ENCODE assay signal across 1 cellular context in the genomic region with DNA sequence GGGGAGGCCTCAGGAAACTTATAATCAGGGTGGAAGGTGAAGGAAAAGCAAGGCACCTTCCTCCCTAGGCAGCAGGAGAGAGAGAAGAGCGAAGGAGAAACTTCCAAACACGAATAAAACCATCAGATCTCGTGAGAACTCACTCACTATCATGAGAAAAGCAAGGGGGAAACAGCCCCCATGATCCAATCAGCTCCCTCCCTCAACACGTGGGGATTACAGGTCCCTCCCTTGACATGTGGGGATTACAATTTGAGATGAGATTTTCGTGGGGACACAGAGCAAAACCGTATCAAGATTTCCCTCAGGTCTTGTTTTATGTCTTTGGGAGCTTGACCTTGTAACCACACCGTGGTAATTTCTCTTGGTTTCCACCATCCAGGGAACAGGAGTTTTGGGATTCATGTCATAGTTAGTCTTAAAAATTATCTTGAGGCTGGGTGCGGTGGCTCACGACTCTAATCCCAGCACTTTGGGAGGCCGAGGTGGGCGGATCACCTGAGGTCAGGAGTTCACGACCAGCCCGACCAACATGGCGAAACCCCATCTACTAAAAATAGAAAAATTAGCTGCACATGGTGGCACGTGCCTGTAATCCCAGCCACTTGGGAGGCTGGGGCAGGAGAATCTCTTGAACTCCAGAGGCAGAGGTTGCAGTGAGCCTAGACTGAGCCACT.
TF ChIP-seq lines count a peak whose summit lies in the region.

No MANE protein-coding gene starts in this region.

TF ChIP-seq in K562, 482 proteins besides CTCF, POLR2A, EP300 and RAD21 (continued from another document and continues in another):
- TF ChIP-seq, protein P1, sequence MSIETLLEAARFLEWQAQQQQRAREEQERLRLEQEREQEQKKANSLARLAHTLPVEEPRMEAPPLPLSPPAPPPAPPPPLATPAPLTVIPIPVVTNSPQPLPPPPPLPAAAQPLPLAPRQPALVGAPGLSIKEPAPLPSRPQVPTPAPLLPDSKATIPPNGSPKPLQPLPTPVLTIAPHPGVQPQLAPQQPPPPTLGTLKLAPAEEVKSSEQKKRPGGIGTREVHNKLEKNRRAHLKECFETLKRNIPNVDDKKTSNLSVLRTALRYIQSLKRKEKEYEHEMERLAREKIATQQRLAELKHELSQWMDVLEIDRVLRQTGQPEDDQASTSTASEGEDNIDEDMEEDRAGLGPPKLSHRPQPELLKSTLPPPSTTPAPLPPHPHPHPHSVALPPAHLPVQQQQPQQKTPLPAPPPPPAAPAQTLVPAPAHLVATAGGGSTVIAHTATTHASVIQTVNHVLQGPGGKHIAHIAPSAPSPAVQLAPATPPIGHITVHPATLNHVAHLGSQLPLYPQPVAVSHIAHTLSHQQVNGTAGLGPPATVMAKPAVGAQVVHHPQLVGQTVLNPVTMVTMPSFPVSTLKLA (conservative IDR thresholded peaks at IDR 0.05), result peak; percentile 49 to 67
- TF ChIP-seq RBBP5 (IDR thresholded peaks at IDR 0.05; ENCODE audit: borderline replicate concordance, insufficient read depth, low read length, poor library complexity, severe bottlenecking), result no peak
- TF ChIP-seq FOXM1 (IDR thresholded peaks at IDR 0.05; ENCODE audit: low read depth), result no peak
- no peak for TF ChIP-seq FOXM1 (CRISPR knock-in tag; IDR thresholded peaks at IDR 0.05; ENCODE audit: low read depth)
- TF ChIP-seq KLF16 (IDR thresholded peaks at IDR 0.05), result no peak
- TF ChIP-seq, protein P2, sequence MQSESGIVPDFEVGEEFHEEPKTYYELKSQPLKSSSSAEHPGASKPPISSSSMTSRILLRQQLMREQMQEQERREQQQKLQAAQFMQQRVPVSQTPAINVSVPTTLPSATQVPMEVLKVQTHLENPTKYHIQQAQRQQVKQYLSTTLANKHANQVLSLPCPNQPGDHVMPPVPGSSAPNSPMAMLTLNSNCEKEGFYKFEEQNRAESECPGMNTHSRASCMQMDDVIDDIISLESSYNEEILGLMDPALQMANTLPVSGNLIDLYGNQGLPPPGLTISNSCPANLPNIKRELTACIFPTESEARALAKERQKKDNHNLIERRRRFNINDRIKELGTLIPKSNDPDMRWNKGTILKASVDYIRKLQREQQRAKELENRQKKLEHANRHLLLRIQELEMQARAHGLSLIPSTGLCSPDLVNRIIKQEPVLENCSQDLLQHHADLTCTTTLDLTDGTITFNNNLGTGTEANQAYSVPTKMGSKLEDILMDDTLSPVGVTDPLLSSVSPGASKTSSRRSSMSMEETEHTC (IDR thresholded peaks at IDR 0.05), result no peak
- TF ChIP-seq NR3C1 (CRISPR knock-in tag; IDR thresholded peaks at IDR 0.05), result no peak
- no peak for TF ChIP-seq ZNF584 (CRISPR knock-in tag; IDR thresholded peaks at IDR 0.05; ENCODE audit: low read depth)
- TF ChIP-seq, protein P3, sequence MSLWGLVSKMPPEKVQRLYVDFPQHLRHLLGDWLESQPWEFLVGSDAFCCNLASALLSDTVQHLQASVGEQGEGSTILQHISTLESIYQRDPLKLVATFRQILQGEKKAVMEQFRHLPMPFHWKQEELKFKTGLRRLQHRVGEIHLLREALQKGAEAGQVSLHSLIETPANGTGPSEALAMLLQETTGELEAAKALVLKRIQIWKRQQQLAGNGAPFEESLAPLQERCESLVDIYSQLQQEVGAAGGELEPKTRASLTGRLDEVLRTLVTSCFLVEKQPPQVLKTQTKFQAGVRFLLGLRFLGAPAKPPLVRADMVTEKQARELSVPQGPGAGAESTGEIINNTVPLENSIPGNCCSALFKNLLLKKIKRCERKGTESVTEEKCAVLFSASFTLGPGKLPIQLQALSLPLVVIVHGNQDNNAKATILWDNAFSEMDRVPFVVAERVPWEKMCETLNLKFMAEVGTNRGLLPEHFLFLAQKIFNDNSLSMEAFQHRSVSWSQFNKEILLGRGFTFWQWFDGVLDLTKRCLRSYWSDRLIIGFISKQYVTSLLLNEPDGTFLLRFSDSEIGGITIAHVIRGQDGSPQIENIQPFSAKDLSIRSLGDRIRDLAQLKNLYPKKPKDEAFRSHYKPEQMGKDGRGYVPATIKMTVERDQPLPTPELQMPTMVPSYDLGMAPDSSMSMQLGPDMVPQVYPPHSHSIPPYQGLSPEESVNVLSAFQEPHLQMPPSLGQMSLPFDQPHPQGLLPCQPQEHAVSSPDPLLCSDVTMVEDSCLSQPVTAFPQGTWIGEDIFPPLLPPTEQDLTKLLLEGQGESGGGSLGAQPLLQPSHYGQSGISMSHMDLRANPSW (CRISPR knock-in tag; IDR thresholded peaks at IDR 0.05), result no peak
- TF ChIP-seq ZNF589 (CRISPR knock-in tag; IDR thresholded peaks at IDR 0.05; ENCODE audit: low read depth), result 0 out of 2 replicates have a peak, but pooled peaks have one; percentile 42
- TF ChIP-seq EZH2 (IDR thresholded peaks at IDR 0.05; ENCODE audit: borderline replicate concordance, low read depth, low read length), result no peak
- TF ChIP-seq, protein P4, sequence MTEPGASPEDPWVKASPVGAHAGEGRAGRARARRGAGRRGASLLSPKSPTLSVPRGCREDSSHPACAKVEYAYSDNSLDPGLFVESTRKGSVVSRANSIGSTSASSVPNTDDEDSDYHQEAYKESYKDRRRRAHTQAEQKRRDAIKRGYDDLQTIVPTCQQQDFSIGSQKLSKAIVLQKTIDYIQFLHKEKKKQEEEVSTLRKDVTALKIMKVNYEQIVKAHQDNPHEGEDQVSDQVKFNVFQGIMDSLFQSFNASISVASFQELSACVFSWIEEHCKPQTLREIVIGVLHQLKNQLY (CRISPR knock-in tag; conservative IDR thresholded peaks at IDR 0.05), result no peak
- no peak for TF ChIP-seq TBL1XR1 (IDR thresholded peaks at IDR 0.05; ENCODE audit: low read length in 2 of 2)
- no peak for TF ChIP-seq ZFPM2 (CRISPR knock-in tag; IDR thresholded peaks at IDR 0.05)
- TF ChIP-seq U2AF2 (optimal IDR thresholded peaks at IDR 0.05; ENCODE audit: low read depth, low read length), result no peak
- TF ChIP-seq, protein P5, sequence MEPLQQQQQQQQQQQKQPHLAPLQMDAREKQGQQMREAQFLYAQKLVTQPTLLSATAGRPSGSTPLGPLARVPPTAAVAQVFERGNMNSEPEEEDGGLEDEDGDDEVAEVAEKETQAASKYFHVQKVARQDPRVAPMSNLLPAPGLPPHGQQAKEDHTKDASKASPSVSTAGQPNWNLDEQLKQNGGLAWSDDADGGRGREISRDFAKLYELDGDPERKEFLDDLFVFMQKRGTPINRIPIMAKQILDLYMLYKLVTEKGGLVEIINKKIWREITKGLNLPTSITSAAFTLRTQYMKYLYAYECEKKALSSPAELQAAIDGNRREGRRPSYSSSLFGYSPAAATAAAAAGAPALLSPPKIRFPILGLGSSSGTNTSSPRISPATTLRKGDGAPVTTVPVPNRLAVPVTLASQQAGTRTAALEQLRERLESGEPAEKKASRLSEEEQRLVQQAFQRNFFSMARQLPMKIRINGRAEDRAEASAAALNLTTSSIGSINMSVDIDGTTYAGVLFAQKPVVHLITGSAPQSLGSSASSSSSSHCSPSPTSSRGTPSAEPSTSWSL (CRISPR knock-in tag; IDR thresholded peaks at IDR 0.05; ENCODE audit: borderline replicate concordance), result no peak
- TF ChIP-seq, protein P6, sequence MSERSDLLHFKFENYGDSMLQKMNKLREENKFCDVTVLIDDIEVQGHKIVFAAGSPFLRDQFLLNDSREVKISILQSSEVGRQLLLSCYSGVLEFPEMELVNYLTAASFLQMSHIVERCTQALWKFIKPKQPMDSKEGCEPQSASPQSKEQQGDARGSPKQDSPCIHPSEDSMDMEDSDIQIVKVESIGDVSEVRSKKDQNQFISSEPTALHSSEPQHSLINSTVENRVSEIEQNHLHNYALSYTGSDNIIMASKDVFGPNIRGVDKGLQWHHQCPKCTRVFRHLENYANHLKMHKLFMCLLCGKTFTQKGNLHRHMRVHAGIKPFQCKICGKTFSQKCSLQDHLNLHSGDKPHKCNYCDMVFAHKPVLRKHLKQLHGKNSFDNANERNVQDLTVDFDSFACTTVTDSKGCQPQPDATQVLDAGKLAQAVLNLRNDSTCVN (CRISPR knock-in tag; IDR thresholded peaks at IDR 0.05), result no peak
- no peak for TF ChIP-seq ZNF274 (IDR thresholded peaks at IDR 0.05; ENCODE audit: borderline replicate concordance, low read depth, low read length)
- TF ChIP-seq, protein P7, sequence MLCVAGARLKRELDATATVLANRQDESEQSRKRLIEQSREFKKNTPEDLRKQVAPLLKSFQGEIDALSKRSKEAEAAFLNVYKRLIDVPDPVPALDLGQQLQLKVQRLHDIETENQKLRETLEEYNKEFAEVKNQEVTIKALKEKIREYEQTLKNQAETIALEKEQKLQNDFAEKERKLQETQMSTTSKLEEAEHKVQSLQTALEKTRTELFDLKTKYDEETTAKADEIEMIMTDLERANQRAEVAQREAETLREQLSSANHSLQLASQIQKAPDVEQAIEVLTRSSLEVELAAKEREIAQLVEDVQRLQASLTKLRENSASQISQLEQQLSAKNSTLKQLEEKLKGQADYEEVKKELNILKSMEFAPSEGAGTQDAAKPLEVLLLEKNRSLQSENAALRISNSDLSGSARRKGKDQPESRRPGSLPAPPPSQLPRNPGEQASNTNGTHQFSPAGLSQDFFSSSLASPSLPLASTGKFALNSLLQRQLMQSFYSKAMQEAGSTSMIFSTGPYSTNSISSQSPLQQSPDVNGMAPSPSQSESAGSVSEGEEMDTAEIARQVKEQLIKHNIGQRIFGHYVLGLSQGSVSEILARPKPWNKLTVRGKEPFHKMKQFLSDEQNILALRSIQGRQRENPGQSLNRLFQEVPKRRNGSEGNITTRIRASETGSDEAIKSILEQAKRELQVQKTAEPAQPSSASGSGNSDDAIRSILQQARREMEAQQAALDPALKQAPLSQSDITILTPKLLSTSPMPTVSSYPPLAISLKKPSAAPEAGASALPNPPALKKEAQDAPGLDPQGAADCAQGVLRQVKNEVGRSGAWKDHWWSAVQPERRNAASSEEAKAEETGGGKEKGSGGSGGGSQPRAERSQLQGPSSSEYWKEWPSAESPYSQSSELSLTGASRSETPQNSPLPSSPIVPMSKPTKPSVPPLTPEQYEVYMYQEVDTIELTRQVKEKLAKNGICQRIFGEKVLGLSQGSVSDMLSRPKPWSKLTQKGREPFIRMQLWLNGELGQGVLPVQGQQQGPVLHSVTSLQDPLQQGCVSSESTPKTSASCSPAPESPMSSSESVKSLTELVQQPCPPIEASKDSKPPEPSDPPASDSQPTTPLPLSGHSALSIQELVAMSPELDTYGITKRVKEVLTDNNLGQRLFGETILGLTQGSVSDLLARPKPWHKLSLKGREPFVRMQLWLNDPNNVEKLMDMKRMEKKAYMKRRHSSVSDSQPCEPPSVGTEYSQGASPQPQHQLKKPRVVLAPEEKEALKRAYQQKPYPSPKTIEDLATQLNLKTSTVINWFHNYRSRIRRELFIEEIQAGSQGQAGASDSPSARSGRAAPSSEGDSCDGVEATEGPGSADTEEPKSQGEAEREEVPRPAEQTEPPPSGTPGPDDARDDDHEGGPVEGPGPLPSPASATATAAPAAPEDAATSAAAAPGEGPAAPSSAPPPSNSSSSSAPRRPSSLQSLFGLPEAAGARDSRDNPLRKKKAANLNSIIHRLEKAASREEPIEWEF (CRISPR knock-in tag; IDR thresholded peaks at IDR 0.05), result no peak; the same call in 1 of the 2 replicates
- no peak for TF ChIP-seq POLR3A (IDR thresholded peaks at IDR 0.05; ENCODE audit: borderline replicate concordance, extremely low read depth, insufficient read depth, insufficient read length)
- no peak for TF ChIP-seq BRD4 (IDR thresholded peaks at IDR 0.05)
- no peak for TF ChIP-seq NFYB (IDR thresholded peaks at IDR 0.05; ENCODE audit: extremely low read depth, insufficient read length)
- no peak for TF ChIP-seq E2F3 (CRISPR knock-in tag; IDR thresholded peaks at IDR 0.05)
- TF ChIP-seq HSF4 (CRISPR knock-in tag; IDR thresholded peaks at IDR 0.05; ENCODE audit: borderline replicate concordance), result no peak
- no peak for TF ChIP-seq TEAD4 (IDR thresholded peaks at IDR 0.05; ENCODE audit: low read length)
- no peak for TF ChIP-seq TEAD4 (CRISPR knock-in tag; IDR thresholded peaks at IDR 0.05; ENCODE audit: borderline replicate concordance)
- no peak for TF ChIP-seq PHTF2 (CRISPR knock-in tag; IDR thresholded peaks at IDR 0.05)
- TF ChIP-seq, protein P8, sequence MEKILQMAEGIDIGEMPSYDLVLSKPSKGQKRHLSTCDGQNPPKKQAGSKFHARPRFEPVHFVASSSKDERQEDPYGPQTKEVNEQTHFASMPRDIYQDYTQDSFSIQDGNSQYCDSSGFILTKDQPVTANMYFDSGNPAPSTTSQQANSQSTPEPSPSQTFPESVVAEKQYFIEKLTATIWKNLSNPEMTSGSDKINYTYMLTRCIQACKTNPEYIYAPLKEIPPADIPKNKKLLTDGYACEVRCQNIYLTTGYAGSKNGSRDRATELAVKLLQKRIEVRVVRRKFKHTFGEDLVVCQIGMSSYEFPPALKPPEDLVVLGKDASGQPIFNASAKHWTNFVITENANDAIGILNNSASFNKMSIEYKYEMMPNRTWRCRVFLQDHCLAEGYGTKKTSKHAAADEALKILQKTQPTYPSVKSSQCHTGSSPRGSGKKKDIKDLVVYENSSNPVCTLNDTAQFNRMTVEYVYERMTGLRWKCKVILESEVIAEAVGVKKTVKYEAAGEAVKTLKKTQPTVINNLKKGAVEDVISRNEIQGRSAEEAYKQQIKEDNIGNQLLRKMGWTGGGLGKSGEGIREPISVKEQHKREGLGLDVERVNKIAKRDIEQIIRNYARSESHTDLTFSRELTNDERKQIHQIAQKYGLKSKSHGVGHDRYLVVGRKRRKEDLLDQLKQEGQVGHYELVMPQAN (IDR thresholded peaks at IDR 0.05; ENCODE audit: borderline replicate concordance), result no peak
- TF ChIP-seq PCBP2 (IDR thresholded peaks at IDR 0.05; ENCODE audit: low read depth, low read length, poor library complexity, severe bottlenecking), result no peak
- peak; percentile 10; the same call in 1 of the 2 replicates for TF ChIP-seq CBFA2T3 (IDR thresholded peaks at IDR 0.05)
- TF ChIP-seq ZNF197 (CRISPR knock-in tag; IDR thresholded peaks at IDR 0.05; ENCODE audit: low read depth), result no peak
- no peak for TF ChIP-seq HMGN3 (IDR thresholded peaks at IDR 0.05; ENCODE audit: borderline replicate concordance, extremely low read depth, insufficient read length, low read depth, low read length)
- TF ChIP-seq, protein P9, sequence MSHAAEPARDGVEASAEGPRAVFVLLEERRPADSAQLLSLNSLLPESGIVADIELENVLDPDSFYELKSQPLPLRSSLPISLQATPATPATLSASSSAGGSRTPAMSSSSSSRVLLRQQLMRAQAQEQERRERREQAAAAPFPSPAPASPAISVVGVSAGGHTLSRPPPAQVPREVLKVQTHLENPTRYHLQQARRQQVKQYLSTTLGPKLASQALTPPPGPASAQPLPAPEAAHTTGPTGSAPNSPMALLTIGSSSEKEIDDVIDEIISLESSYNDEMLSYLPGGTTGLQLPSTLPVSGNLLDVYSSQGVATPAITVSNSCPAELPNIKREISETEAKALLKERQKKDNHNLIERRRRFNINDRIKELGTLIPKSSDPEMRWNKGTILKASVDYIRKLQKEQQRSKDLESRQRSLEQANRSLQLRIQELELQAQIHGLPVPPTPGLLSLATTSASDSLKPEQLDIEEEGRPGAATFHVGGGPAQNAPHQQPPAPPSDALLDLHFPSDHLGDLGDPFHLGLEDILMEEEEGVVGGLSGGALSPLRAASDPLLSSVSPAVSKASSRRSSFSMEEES (CRISPR knock-in tag; IDR thresholded peaks at IDR 0.05), result no peak
- no peak for TF ChIP-seq POLR3G (IDR thresholded peaks at IDR 0.05; ENCODE audit: extremely low read depth, insufficient read length, insufficient replicate concordance)
- TF ChIP-seq OTX1 (CRISPR knock-in tag; IDR thresholded peaks at IDR 0.05), result no peak
- TF ChIP-seq, protein P10, sequence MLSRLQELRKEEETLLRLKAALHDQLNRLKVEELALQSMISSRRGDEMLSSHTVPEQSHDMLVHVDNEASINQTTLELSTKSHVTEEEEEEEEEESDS (CRISPR knock-in tag; IDR thresholded peaks at IDR 0.05), result no peak
- TF ChIP-seq ZNF79 (CRISPR knock-in tag; IDR thresholded peaks at IDR 0.05; ENCODE audit: low read depth), result no peak
- TF ChIP-seq ERF (CRISPR knock-in tag; IDR thresholded peaks at IDR 0.05), result no peak
- TF ChIP-seq NFATC3 (IDR thresholded peaks at IDR 0.05), result no peak
- TF ChIP-seq EGR1 (conservative IDR thresholded peaks at IDR 0.05), result peak; percentile 65
- 0 out of 2 replicates have a peak, but pooled peaks have one; percentile 13 for TF ChIP-seq GATAD2A (IDR thresholded peaks at IDR 0.05)
